ENCODE assay signal across 1 cellular context in genomic region chr6:37111156-37111461, GRCh38.
A peak's percentile ranks its signal among the peaks of the same experiment; 100 is the strongest.
TF ChIP-seq lines count a peak whose summit lies in the region.

No MANE protein-coding gene starts in this region.

TF ChIP-seq in K562, 482 proteins besides CTCF, POLR2A, EP300 and RAD21:
- TF ChIP-seq, protein P1, sequence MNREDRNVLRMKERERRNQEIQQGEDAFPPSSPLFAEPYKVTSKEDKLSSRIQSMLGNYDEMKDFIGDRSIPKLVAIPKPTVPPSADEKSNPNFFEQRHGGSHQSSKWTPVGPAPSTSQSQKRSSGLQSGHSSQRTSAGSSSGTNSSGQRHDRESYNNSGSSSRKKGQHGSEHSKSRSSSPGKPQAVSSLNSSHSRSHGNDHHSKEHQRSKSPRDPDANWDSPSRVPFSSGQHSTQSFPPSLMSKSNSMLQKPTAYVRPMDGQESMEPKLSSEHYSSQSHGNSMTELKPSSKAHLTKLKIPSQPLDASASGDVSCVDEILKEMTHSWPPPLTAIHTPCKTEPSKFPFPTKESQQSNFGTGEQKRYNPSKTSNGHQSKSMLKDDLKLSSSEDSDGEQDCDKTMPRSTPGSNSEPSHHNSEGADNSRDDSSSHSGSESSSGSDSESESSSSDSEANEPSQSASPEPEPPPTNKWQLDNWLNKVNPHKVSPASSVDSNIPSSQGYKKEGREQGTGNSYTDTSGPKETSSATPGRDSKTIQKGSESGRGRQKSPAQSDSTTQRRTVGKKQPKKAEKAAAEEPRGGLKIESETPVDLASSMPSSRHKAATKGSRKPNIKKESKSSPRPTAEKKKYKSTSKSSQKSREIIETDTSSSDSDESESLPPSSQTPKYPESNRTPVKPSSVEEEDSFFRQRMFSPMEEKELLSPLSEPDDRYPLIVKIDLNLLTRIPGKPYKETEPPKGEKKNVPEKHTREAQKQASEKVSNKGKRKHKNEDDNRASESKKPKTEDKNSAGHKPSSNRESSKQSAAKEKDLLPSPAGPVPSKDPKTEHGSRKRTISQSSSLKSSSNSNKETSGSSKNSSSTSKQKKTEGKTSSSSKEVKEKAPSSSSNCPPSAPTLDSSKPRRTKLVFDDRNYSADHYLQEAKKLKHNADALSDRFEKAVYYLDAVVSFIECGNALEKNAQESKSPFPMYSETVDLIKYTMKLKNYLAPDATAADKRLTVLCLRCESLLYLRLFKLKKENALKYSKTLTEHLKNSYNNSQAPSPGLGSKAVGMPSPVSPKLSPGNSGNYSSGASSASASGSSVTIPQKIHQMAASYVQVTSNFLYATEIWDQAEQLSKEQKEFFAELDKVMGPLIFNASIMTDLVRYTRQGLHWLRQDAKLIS (CRISPR knock-in tag; IDR thresholded peaks at IDR 0.05) = 0 out of 2 replicates have a peak, but pooled peaks have one; percentile 18
- TF ChIP-seq NKRF (IDR thresholded peaks at IDR 0.05; ENCODE audit: borderline replicate concordance) = no peak
